Comparison of ENCODE assay signal across 22 cellular contexts in the genomic region with DNA sequence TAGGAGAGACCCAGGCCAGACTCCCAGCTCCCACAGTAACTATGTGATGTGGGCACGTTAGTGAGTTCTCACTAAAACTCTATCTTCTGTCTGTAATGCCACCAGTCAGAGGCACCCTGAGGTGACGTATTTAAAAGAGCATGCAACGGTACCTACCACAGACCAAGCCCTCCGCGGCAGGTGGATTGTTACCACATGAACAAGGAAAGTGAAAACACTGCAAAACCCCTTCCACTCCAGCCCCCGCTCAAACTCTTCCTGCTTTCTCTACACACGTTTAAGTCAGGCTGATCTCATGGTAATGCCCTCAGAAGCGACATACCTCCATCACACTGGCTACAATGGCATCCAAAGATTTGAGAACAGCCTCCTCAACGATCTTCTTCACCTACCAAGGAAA.
DNase-seq lines count a peak whose midpoint lies in the region; ATAC-seq and TF ChIP-seq lines count a peak whose summit lies in the region.
"Had no signal": no experiment of that assay in that cellular context is flagged by ENCODE, and none has a peak within 500 bp of the region (broad histone marks: within the 10 kb centered on the region; RNA-seq: fewer than 3 reads in every experiment).

No MANE protein-coding gene starts in this region.

- H3K27ac ChIP-seq in coronary artery = no peak overlapping the region
- H3K27ac ChIP-seq: colonic mucosa, heart right ventricle, uterus had no signal

- no peak for ATAC-seq in GM21723 (IDR thresholded peaks at IDR 0.05; ENCODE audit: unreplicated experiment)
- ATAC-seq: activated T-helper 17 cell treated with anti-CD3 and anti-CD28 coated beads, Interleukin-2, amount 50 U/mL, for 72 hours; heart right ventricle; left ventricle myocardium superior; mucosa of descending colon; SK-N-SH treated with all-trans-retinoic acid at 6 μM for 48 hours had no signal

- TF ChIP-seq CTCF in coronary artery (IDR thresholded peaks at IDR 0.05) = no peak

- peak; percentile 39 for DNase-seq in activated CD4-positive, alpha-beta T cell treated with anti-CD3 and anti-CD28 coated beads for 48 hours
- no peak for DNase-seq in activated CD4-positive, alpha-beta T cell treated with anti-CD3 and anti-CD28 coated beads for 4 hours
- DNase-seq in activated CD8-positive, alpha-beta memory T cell treated with anti-CD3 and anti-CD28 coated beads for 4 hours (ENCODE audit: low read depth in 2 of 2) = peak; percentile 6 to 10
- DNase-seq in activated naive CD8-positive, alpha-beta T cell treated with anti-CD3 and anti-CD28 coated beads, Interleukin-2, amount 50 U/mL, for 16 hours (ENCODE audit: low read depth, low spot score) = peak; percentile 28
- DNase-seq in stimulated activated CD8-positive, alpha-beta memory T cell treated with anti-CD3 and anti-CD28 coated beads, Interleukin-15, amount 100 ng/mL, for 4 hours (ENCODE audit: low read depth in 2 of 2) = peak; percentile 1 to 9
- no peak for DNase-seq in coronary artery (ENCODE audit: low spot score)
- DNase-seq in effector CD4-positive, alpha-beta T cell = no peak
- DNase-seq: 8988T, Calu3, colonic mucosa, heart right ventricle, KG1, left ventricle myocardium superior, mucosa of descending colon, MV-4-11, NCI-H2081, NCI-H510A, T1000, uterus had no signal

- H3K4me3 ChIP-seq in coronary artery = no peak overlapping the region
- H3K4me3 ChIP-seq: colonic mucosa, heart right ventricle, mucosa of descending colon, uterus had no signal

Comparison
In these comparisons a context has a peak if more than half of its experiments do, and no peak if none do; other contexts are left out.
1. DNase-seq: peak in activated CD4-positive, alpha-beta T cell treated with anti-CD3 and anti-CD28 coated beads for 48 hours (single experiment), activated CD8-positive, alpha-beta memory T cell treated with anti-CD3 and anti-CD28 coated beads for 4 hours (2 of 2), activated naive CD8-positive, alpha-beta T cell treated with anti-CD3 and anti-CD28 coated beads, Interleukin-2, amount 50 U/mL, for 16 hours (single experiment) and stimulated activated CD8-positive, alpha-beta memory T cell treated with anti-CD3 and anti-CD28 coated beads, Interleukin-15, amount 100 ng/mL, for 4 hours (2 of 2); none in activated CD4-positive, alpha-beta T cell treated with anti-CD3 and anti-CD28 coated beads for 4 hours (0 of 2), coronary artery (single experiment) and effector CD4-positive, alpha-beta T cell (single experiment).